Comparison of ENCODE assay signal across 9 cellular contexts in the genomic region with DNA sequence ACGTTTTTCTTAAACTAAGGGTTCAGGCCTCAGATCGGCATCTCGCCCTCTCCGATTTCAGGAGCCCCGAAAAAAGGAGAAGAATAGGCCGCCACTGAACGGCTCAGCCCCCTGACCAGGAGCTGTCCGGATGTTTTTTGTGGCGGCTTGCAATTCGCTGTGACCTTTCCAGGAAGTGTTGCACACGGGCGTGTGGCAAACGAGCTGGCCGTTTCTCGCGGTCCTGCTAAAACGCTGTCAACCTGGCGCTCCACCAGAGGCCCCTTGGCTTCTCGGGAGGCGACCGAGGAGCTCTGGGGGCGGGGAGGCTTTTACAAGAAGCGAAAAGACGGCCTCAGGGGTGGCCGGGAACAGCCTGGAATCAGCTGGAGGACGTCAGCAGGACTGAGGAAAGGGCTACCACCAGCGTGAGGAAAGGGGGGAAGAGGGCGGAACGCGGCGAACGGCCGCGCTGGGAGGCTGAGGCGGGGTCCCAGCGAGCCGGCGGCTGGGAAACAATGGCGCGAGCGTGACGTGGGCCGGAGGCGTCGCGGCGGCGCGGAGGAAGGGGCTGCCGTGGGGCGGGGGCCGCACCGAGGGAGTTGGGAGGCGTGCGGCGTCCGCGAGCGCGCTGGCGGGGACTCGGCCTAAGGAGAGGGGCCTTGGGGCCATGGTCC. TPM values are rescaled to one million over a fixed set of nuclear protein-coding genes. Genes with fewer than 3 reads are reported as not detected.
A peak's percentile ranks its signal among the peaks of the same experiment; 100 is the strongest.
DNase-seq lines count a peak whose midpoint lies in the region; ATAC-seq and TF ChIP-seq lines count a peak whose summit lies in the region.
"Had no signal": no experiment of that assay in that cellular context is flagged by ENCODE, and none has a peak within 500 bp of the region (broad histone marks: within the 10 kb centered on the region; RNA-seq: fewer than 3 reads in every experiment).

No MANE protein-coding gene starts in this region.

- peaks cover 4% of the 10 kb centered on the region for H3K27me3 Mint-ChIP-seq in nephron (ENCODE audit: low read depth)
- H3K27me3 Mint-ChIP-seq in stimulated activated naive CD8-positive, alpha-beta T cell treated with anti-CD3 and anti-CD28 coated beads, Interleukin-15, amount 100 ng/mL, for 72 hours, result peaks cover 5% of the 10 kb centered on the region

- H3K27ac Mint-ChIP-seq in nephron, result peak overlapping the region; percentile 92 to 99 (median 94)
- peak overlapping the region; percentile 99 to 100 for H3K27ac Mint-ChIP-seq in stimulated activated naive CD8-positive, alpha-beta T cell treated with anti-CD3 and anti-CD28 coated beads, Interleukin-15, amount 100 ng/mL, for 72 hours

- DNase-seq in COR-L47 (lab: John Stamatoyannopoulos, UW) (peak; percentile 58), HT-29 (ENCODE audit: low spot score) (peak; percentile 81), RPMI8226 (peak; percentile 78), fibroblast of the aortic adventitia (ENCODE audit: low read depth) (peak; percentile 76)
- DNase-seq in activated effector memory CD4-positive, alpha-beta T cell treated with Interleukin-2 at 50 U/mL for 16 hours, result peak; percentile 44
- peak; percentile 66 to 75 for DNase-seq in stimulated activated naive CD8-positive, alpha-beta T cell treated with anti-CD3 and anti-CD28 coated beads, Interleukin-15, amount 100 ng/mL, for 72 hours

- peak overlapping the region; percentile 81 for H3K4me3 ChIP-seq in fibroblast of the aortic adventitia (ENCODE audit: low read depth, low read length)

- peaks cover 4% of the 10 kb centered on the region for H3K36me3 Mint-ChIP-seq in nephron (ENCODE audit: low read depth)

- TF ChIP-seq CTCF in fibroblast of the aortic adventitia (IDR thresholded peaks at IDR 0.05; ENCODE audit: insufficient read depth, low read length) (no peak), nephron (IDR thresholded peaks at IDR 0.05; ENCODE audit: unreplicated experiment in 3 of 3) (no peak)

- no peaks in the 10 kb centered on the region for H3K9me3 Mint-ChIP-seq in nephron
- no peaks in the 10 kb centered on the region for H3K9me3 Mint-ChIP-seq in stimulated activated naive CD8-positive, alpha-beta T cell treated with anti-CD3 and anti-CD28 coated beads, Interleukin-15, amount 100 ng/mL, for 72 hours

- peaks cover 46% of the 10 kb centered on the region for H3K4me1 Mint-ChIP-seq in nephron
- peaks cover 53% of the 10 kb centered on the region for H3K4me1 Mint-ChIP-seq in stimulated activated naive CD8-positive, alpha-beta T cell treated with anti-CD3 and anti-CD28 coated beads, Interleukin-15, amount 100 ng/mL, for 72 hours

- ATAC-seq in GM19463 (IDR thresholded peaks at IDR 0.05; ENCODE audit: unreplicated experiment), result peak; percentile 45
- peak; percentile 75 for ATAC-seq in stimulated activated naive CD8-positive, alpha-beta T cell treated with anti-CD3 and anti-CD28 coated beads, Interleukin-15, amount 100 ng/mL, for 72 hours

- peak overlapping the region; percentile 96 to 100 (median 98) for H3K4me3 Mint-ChIP-seq in nephron
- H3K4me3 Mint-ChIP-seq in stimulated activated naive CD8-positive, alpha-beta T cell treated with anti-CD3 and anti-CD28 coated beads, Interleukin-15, amount 100 ng/mL, for 72 hours, result peak overlapping the region; percentile 100

RNA-seq across cellular contexts. Expression of gene NT5C2, which starts 0.5 kb away (rescaled TPM):
- 35.2 and 39.4 TPM in 2 replicates for total RNA-seq in HT-29 (2014; rRNA removed; shearing (Covaris generic))
- 95.2 and 122 TPM in 2 replicates for total RNA-seq in fibroblast of the aortic adventitia (ENCODE audit: low replicate concordance)

RNA-seq across cellular contexts. Expression of gene RPEL1, which starts 53.1 kb away (rescaled TPM):
- total RNA-seq in HT-29 (2014; rRNA removed; shearing (Covaris generic)), result 0.05 and 0.10 TPM in 2 replicates
- total RNA-seq in fibroblast of the aortic adventitia (ENCODE audit: low replicate concordance), result under 0.01 and 0.82 TPM in 2 replicates
- total RNA-seq: subcutaneous adipose tissue had no signal

Comparison
In these comparisons a context has a peak if more than half of its experiments do, and no peak if none do; other contexts are left out.
1. Peak in every context shown above with its lines: DNase-seq, ATAC-seq and H3K4me3 ChIP-seq.